Comparison of ENCODE assay signal across 8 cellular contexts in genomic region chr1:179365342-179366092, GRCh38. TPM values are rescaled to one million over a fixed set of nuclear protein-coding genes. Genes with fewer than 3 reads are reported as not detected.
DNase-seq lines count a peak whose midpoint lies in the region; ATAC-seq lines count a peak whose summit lies in the region.

TSS of gene AXDND1 (plus strand) at chr1:179365971. CDS start at chr1:179366510, 539 bp downstream.

- peak; percentile 93 for DNase-seq in AG20443 (ENCODE audit: low spot score)
- DNase-seq in NCI-H345 treated with DMSO at 0.1 percent for 48 hours (lab: John Stamatoyannopoulos, UW; ENCODE audit: unreplicated experiment): peak; percentile 28
- peak; percentile 88 for DNase-seq in activated CD4-positive, CD25-positive, alpha-beta regulatory T cell treated with anti-CD3 and anti-CD28 coated beads, Interleukin-2, amount 50 U/mL, for 72 hours
- DNase-seq in cerebellum (ENCODE audit: low spot score): peak; percentile 66
- DNase-seq in kidney glomerular epithelial cell (lab: John Stamatoyannopoulos, UW): peak; percentile 70
- peak; percentile 66 to 78 for DNase-seq in stimulated activated CD4-positive, alpha-beta T cell treated with anti-CD3 and anti-CD28 coated beads, Interleukin-1b, Interleukin-23, amount 100 ng/mL, for 1 hour (ENCODE audit: low read depth in 2 of 2)

- ATAC-seq in GM19035 (IDR thresholded peaks at IDR 0.05; ENCODE audit: unreplicated experiment) (peak; percentile 97), HG03342 (IDR thresholded peaks at IDR 0.05; ENCODE audit: unreplicated experiment) (peak; percentile 98)

RNA-seq across cellular contexts. Expression of gene AXDND1, which starts in this region (rescaled TPM):
- total RNA-seq in cerebellum: 1.1 TPM

Comparison
In these comparisons a context has a peak if more than half of its experiments do, and no peak if none do; other contexts are left out.
1. Peak in every context shown above with its lines: DNase-seq and ATAC-seq.
2. DNase-seq: peak in every context shown above with its lines; median percentile 93 in AG20443; 88 in activated CD4-positive, CD25-positive, alpha-beta regulatory T cell treated with anti-CD3 and anti-CD28 coated beads, Interleukin-2, amount 50 U/mL, for 72 hours; 72 in stimulated activated CD4-positive, alpha-beta T cell treated with anti-CD3 and anti-CD28 coated beads, Interleukin-1b, Interleukin-23, amount 100 ng/mL, for 1 hour; 70 in kidney glomerular epithelial cell; 66 in cerebellum; 28 in NCI-H345 treated with DMSO at 0.1 percent for 48 hours.